9 cellular contexts compared by ENCODE assay signal in the genomic region with DNA sequence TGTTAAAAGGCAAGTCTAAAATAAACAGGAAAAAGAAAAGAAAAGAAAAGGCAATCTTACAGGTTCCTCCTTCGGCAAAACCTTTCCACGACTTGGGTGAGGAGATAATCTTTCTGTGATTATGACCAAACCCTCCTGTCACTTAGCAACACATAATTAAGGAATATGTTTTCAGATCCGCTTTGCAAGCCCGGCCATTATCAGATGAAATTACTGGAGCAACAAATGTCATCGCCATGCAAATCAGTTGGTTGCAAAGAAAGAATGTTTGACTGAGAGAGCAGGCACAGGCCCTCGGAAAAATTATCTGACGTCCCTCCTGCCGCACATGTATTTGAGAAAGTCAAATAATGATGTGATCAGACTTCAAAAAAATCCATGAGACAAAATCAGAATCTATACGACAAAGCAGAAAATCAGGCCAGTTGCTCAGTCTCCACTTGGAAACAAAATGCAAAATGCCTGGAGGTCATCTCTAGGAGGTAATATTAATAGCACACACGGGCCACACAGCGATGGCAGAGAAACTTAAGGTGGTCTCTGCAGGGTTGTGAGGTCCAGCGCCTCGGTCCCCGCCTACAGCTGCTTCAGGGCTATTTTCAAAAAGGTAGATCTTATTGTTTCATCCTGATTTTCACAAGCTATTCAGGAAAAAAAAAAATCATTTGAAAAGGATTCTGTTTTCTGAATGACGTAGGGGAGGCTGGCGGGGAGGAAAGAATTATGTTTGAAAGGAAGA.
DNase-seq lines count a peak whose midpoint lies in the region; ATAC-seq and TF ChIP-seq lines count a peak whose summit lies in the region.
"Had no signal": no experiment of that assay in that cellular context is flagged by ENCODE, and none has a peak within 500 bp of the region (broad histone marks: within the 10 kb centered on the region; RNA-seq: fewer than 3 reads in every experiment).

No MANE protein-coding gene starts in this region.

- intact Hi-C loops in heart right ventricle (cut with DNase I) (no loop called here), cardiac septum (cut with DNase I) (no loop called here), vagina (cut with DNase I) (no loop called here)

- 36 to 46% methylated on average over 16 of the region's 16 CpGs for WGBS in heart right ventricle, 2 donors

- DNase-seq in heart right ventricle (no peak), cardiac septum (ENCODE audit: low spot score) (no peak), medulla oblongata (ENCODE audit: extremely low spot score) (peak; percentile 35), vagina (ENCODE audit: extremely low spot score in 2 of 2) (no peak), NCI-H2029 treated with DMSO at 0.1 percent for 48 hours (lab: John Stamatoyannopoulos, UW) (no peak), T-helper 2 cell (no peak), NCI-H510A treated with DMSO at 0.1 percent for 48 hours (lab: John Stamatoyannopoulos, UW) (no peak)
- DNase-seq: RPMI8226 had no signal

- no peak for TF ChIP-seq CTCF in heart right ventricle (IDR thresholded peaks at IDR 0.05)
- no peak for TF ChIP-seq CTCF in vagina (IDR thresholded peaks at IDR 0.05)

- H3K36me3 ChIP-seq in heart right ventricle, result peaks cover 0 to 27% (median 0%) of the 10 kb centered on the region in 9 donors
- peaks cover 0 to 10% of the 10 kb centered on the region in 2 donors for H3K36me3 ChIP-seq in vagina

- H3K27me3 ChIP-seq in heart right ventricle (no peaks in the 10 kb centered on the region), vagina (no peaks in the 10 kb centered on the region)

- no peak for TF ChIP-seq POLR2A in vagina (IDR thresholded peaks at IDR 0.05)

- ATAC-seq in heart right ventricle (no peak), SK-N-SH treated with all-trans-retinoic acid at 6 μM for 48 hours (peak; percentile 61)

- H3K27ac ChIP-seq in heart right ventricle (peak overlapping the region in 7 of 10 donors; percentile 7 to 80 (median 68)), vagina (peak overlapping the region; percentile 54)

- H3K4me1 ChIP-seq in heart right ventricle, result peaks cover 26 to 94% (median 70%) of the 10 kb centered on the region in 9 donors
- H3K4me1 ChIP-seq in vagina, result peaks cover 44% of the 10 kb centered on the region

- H3K9me3 ChIP-seq in heart right ventricle (peaks cover 0 to under 1% (median 0%) of the 10 kb centered on the region in 11 donors), vagina (no peaks in the 10 kb centered on the region)

- H3K4me3 ChIP-seq in heart right ventricle, result peak overlapping the region in 4 of 10 donors; percentile 2 to 30 (median 15)
- H3K4me3 ChIP-seq in vagina, result no peak overlapping the region

TF ChIP-seq in SK-N-SH treated with all-trans-retinoic acid at 6 μM for 48 hours, 23 proteins besides CTCF, POLR2A, EP300 and RAD21:
- TF ChIP-seq, protein P1, sequence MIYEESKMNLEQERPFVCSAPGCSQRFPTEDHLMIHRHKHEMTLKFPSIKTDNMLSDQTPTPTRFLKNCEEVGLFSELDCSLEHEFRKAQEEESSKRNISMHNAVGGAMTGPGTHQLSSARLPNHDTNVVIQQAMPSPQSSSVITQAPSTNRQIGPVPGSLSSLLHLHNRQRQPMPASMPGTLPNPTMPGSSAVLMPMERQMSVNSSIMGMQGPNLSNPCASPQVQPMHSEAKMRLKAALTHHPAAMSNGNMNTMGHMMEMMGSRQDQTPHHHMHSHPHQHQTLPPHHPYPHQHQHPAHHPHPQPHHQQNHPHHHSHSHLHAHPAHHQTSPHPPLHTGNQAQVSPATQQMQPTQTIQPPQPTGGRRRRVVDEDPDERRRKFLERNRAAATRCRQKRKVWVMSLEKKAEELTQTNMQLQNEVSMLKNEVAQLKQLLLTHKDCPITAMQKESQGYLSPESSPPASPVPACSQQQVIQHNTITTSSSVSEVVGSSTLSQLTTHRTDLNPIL (CRISPR knock-in tag; IDR thresholded peaks at IDR 0.05; ENCODE audit: low read depth), result 0 out of 2 replicates have a peak, but pooled peaks have one; percentile 8
- TF ChIP-seq RARB (CRISPR knock-in tag; IDR thresholded peaks at IDR 0.05), result no peak
- no peak for TF ChIP-seq ZC3H10 (CRISPR knock-in tag; IDR thresholded peaks at IDR 0.05)
